Comparison of ENCODE assay signal across 8 cellular contexts in genomic region chr21:36059823-36060158, GRCh38. TPM values are rescaled to one million over a fixed set of nuclear protein-coding genes. Genes with fewer than 3 reads are reported as not detected.
A peak's percentile ranks its signal among the peaks of the same experiment; 100 is the strongest.
DNase-seq lines count a peak whose midpoint lies in the region; ATAC-seq and TF ChIP-seq lines count a peak whose summit lies in the region.

No MANE protein-coding gene starts in this region.

- DNase-seq in lung (ENCODE audit: low spot score) (peak; percentile 55), upper lobe of left lung (peak; percentile 59 to 86), cortex of kidney (lab: John Stamatoyannopoulos, UW) (no peak)

- H2AFZ ChIP-seq in OCI-LY1 (ENCODE audit: low read length), result no peak overlapping the region

- TF ChIP-seq POLR2A in GM18505 (IDR thresholded peaks at IDR 0.05; ENCODE audit: borderline replicate concordance, extremely low read depth, insufficient read depth, insufficient read length) (no peak), upper lobe of left lung (IDR thresholded peaks at IDR 0.05) (peak in 1 of 4 donors; percentile 10)

- no peaks in the 10 kb centered on the region for H3K9me2 ChIP-seq in OCI-LY1 (ENCODE audit: low read depth, low read length)

- H3K27me3 ChIP-seq in OCI-LY1 (ENCODE audit: insufficient read depth, low read length) (no peaks in the 10 kb centered on the region), lung (ENCODE audit: control insufficient read depth, insufficient read depth) (no peaks in the 10 kb centered on the region), upper lobe of left lung (no peaks in the 10 kb centered on the region)

- H4K20me1 ChIP-seq in OCI-LY1 (ENCODE audit: insufficient read depth, low read length), result no peaks in the 10 kb centered on the region

- peaks cover 39% of the 10 kb centered on the region for H3K36me3 ChIP-seq in OCI-LY1 (ENCODE audit: insufficient read depth, low read length)
- peaks cover 13 to 15% of the 10 kb centered on the region in 2 donors for H3K36me3 ChIP-seq in lung (ENCODE audit: control insufficient read depth in 2 of 2, insufficient read depth in 2 of 2, low read length in 2 of 2)
- peaks cover 17 to 32% (median 24%) of the 10 kb centered on the region in 4 donors for H3K36me3 ChIP-seq in upper lobe of left lung

- peak overlapping the region; percentile 66 for H3K9ac ChIP-seq in OCI-LY1 (ENCODE audit: low read length)

- no peaks in the 10 kb centered on the region for H3F3A ChIP-seq in OCI-LY1 (ENCODE audit: insufficient read depth, low read length)

- peak; percentile 38 for ATAC-seq in GM18505 (IDR thresholded peaks at IDR 0.05; ENCODE audit: unreplicated experiment)
- ATAC-seq in HG02852 (IDR thresholded peaks at IDR 0.05; ENCODE audit: unreplicated experiment), result peak; percentile 41
- peak; percentile 34 for ATAC-seq in lung (ENCODE audit: insufficient read depth, low FRiP score)
- ATAC-seq in upper lobe of left lung (ENCODE audit: low FRiP score in 2 of 2), result peak; percentile 68 to 75

- H3K4me3 ChIP-seq in OCI-LY1 (ENCODE audit: low read depth, low read length, poor library complexity, severe bottlenecking), result peak overlapping the region; percentile 78
- H3K4me3 ChIP-seq in lung, result peak overlapping the region; percentile 89
- peak overlapping the region; percentile 68 to 89 (median 80) for H3K4me3 ChIP-seq in upper lobe of left lung

- TF ChIP-seq CTCF in 22Rv1 (IDR thresholded peaks at IDR 0.05), result no peak
- TF ChIP-seq CTCF in OCI-LY1 (IDR thresholded peaks at IDR 0.05; ENCODE audit: low read length), result no peak
- no peak for TF ChIP-seq CTCF in lung (IDR thresholded peaks at IDR 0.05; ENCODE audit: control extremely low read depth, extremely low read depth)
- TF ChIP-seq CTCF in upper lobe of left lung (IDR thresholded peaks at IDR 0.05), result no peak

- H3K79me2 ChIP-seq in OCI-LY1 (ENCODE audit: insufficient read depth, low read length), result no peaks in the 10 kb centered on the region

- H3K4me2 ChIP-seq in OCI-LY1 (ENCODE audit: low read length), result peak overlapping the region; percentile 83

- H3K4me1 ChIP-seq in OCI-LY1 (ENCODE audit: insufficient read depth, low read length, severe bottlenecking) (peaks cover 15% of the 10 kb centered on the region), lung (ENCODE audit: control insufficient read depth in 2 of 2, insufficient read depth in 2 of 2, low read length in 2 of 2) (no peaks in the 10 kb centered on the region), upper lobe of left lung (peaks cover 13 to 17% (median 14%) of the 10 kb centered on the region in 4 donors)

- H3K9me3 ChIP-seq in OCI-LY1 (ENCODE audit: low read length) (no peaks in the 10 kb centered on the region), lung (ENCODE audit: control insufficient read depth in 2 of 2, insufficient read depth in 1 of 2, low read length in 1 of 2) (no peaks in the 10 kb centered on the region), upper lobe of left lung (no peaks in the 10 kb centered on the region)

- TF ChIP-seq EP300 in upper lobe of left lung (IDR thresholded peaks at IDR 0.05), result no peak

- peak overlapping the region; percentile 95 for H3K27ac ChIP-seq in 22Rv1
- peak overlapping the region; percentile 87 for H3K27ac ChIP-seq in OCI-LY1 (ENCODE audit: low read depth, low read length, poor library complexity, severe bottlenecking)
- peak overlapping the region; percentile 95 for H3K27ac ChIP-seq in cingulate gyrus (ENCODE audit: low read depth, low read length)
- H3K27ac ChIP-seq in lung (ENCODE audit: low read depth in 1 of 2, low read length in 1 of 2), result peak overlapping the region; percentile 82 to 97
- peak overlapping the region; percentile 88 to 92 (median 90) for H3K27ac ChIP-seq in upper lobe of left lung

- whole genome bisulfite sequencing in lung, 2 donors, result 0 to 1% methylated on average over 34 of the region's 34 CpGs
- WGBS in upper lobe of left lung, 2 donors, result 1% methylated on average over 14 to 32 of the region's 34 CpGs

RNA-seq across cellular contexts. Expression of gene SETD4, which starts 0.5 kb away (rescaled TPM):
- 10 to 100 TPM; 20.7 to 30.3 TPM for total RNA-seq in lung
- 10 to 100 TPM in 1 of 2 donors, 1 to 10 TPM in 1; 8.1 to 11.9 TPM for polyA plus RNA-seq in lung
- 10 to 100 TPM; 16.0 to 55.5 (median 25.1) TPM for total RNA-seq in upper lobe of left lung

RNA-seq across cellular contexts. Expression of gene CBR1, which starts 10.0 kb away (rescaled TPM):
- total RNA-seq in lung, result 10 to 100 TPM; 36.1 to 77.6 TPM
- polyA plus RNA-seq in lung, result 100 to 1,000 TPM in 1 of 2 donors, 10 to 100 TPM in 1; 71.3 to 158 TPM
- 100 to 1,000 TPM in 3 of 6 donors, 10 to 100 TPM in 3; 62.6 to 322 (median 106) TPM for total RNA-seq in upper lobe of left lung
